ENCODE assay signal across 28 cellular contexts in the genomic region with DNA sequence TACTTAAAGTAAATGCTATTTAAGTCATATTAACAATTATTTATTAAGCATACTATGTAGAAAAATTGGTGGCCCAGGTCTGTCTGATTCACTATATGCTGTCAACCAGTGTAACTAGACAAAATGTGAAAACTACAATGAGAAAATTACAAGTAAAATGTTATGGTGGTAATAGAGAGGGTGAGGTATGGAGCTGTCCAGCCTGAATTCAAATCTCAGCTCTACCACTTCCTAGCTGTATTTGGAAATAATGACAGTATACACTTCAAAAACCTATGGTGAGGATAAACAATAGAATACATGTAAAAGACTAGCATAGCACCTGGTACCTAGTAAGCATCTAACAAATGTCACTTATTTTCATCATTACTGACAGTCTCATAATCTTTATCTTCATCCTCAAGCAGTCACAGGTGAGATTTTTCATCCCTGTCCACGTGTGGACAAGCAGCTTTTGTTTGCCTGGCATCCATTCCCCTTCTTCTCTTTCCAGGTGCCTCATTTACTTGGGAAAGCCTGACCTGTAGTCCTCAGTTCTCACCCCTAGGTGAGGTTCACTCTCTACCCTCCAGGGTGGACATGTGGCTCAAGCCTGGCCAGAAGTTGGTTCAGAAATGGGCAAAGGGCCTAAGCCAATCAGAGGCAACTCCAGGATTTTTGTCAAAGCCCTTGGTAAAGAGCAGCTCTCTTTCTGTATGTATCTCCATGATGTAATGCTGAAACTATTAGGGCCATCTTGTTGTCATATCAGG. TPM values are rescaled to one million over a fixed set of nuclear protein-coding genes. Genes with fewer than 3 reads are reported as not detected.
A peak's percentile ranks its signal among the peaks of the same experiment; 100 is the strongest.
DNase-seq lines count a peak whose midpoint lies in the region; ATAC-seq, FAIRE-seq and TF ChIP-seq lines count a peak whose summit lies in the region.
"Had no signal": no experiment of that assay in that cellular context is flagged by ENCODE, and none has a peak within 500 bp of the region (broad histone marks: within the 10 kb centered on the region; RNA-seq: fewer than 3 reads in every experiment).

No MANE protein-coding gene starts in this region.

- H2BK15ac ChIP-seq in mesendoderm (replicated peaks; ENCODE audit: low read depth): peak overlapping the region; percentile 74

- H3K4me1 ChIP-seq in A549 (peaks cover 87% of the 10 kb centered on the region), GM23338 (ENCODE audit: insufficient read depth) (no peaks in the 10 kb centered on the region; the same call in 1 of the 2 replicates), mesendoderm (ENCODE audit: control insufficient read depth, low read depth, low read length) (peaks cover 11% of the 10 kb centered on the region), PC-3 (ENCODE audit: insufficient read depth, low read length) (peaks cover 59% of the 10 kb centered on the region)

- DNase-seq in A549 (ENCODE audit: low read depth in 1 of 2, low spot score in 1 of 2) (peak in 1 of 2 experiments; percentile 50), GM23338 (ENCODE audit: low spot score) (peak; percentile 17), brain microvascular endothelial cell (no peak), mesendoderm (no peak), PC-3 (no peak), islet precursor cell (no peak)
- DNase-seq in activated T-helper 2 cell treated with anti-CD3 and anti-CD28 coated beads, Interferon-gamma antibody, Interleukin-2, Interleukin-4, amounts not matched to agents 10 μg/mL and 5 μg/mL and 100 μg/mL, durations not matched to agents 14 hours and 24 hours and 36 hours (ENCODE audit: low spot score): no peak
- DNase-seq: activated CD4-positive, alpha-beta T cell treated with anti-CD3 and anti-CD28 coated beads, Interleukin-2, amount 10 ng/mL, durations not matched to agents 24 days and 14 days; activated naive CD4-positive, alpha-beta T cell; activated T-cell treated with anti-CD3 and anti-CD28 coated beads, Interleukin-2, amount 50 U/mL, for 48 hours; GM23248; kidney glomerular epithelial cell; NCI-H1105; NCI-H1930; NCI-H526 treated with DMSO at 0.1 percent for 48 hours; Peyer's patch; posterior cingulate gyrus; SJCRH30; stimulated activated CD4-positive, alpha-beta T cell treated with anti-CD3 and anti-CD28 coated beads, Interleukin-4, amount 100 ng/mL, for 24 hours had no signal

- H3K4me3 ChIP-seq in A549 (no peak overlapping the region), GM23338 (no peak overlapping the region), brain microvascular endothelial cell (ENCODE audit: low read depth, low read length) (no peak overlapping the region), mesendoderm (ENCODE audit: low read length) (no peak overlapping the region), PC-3 (ENCODE audit: low read length) (no peak overlapping the region)
- H3K4me3 ChIP-seq: BLaER1 treated with 17β-estradiol and CSF1 and Interleukin-3, amounts not matched to agents 10 nM and 100 nM; GM23248; K562; Peyer's patch; SJCRH30 had no signal

- FAIRE-seq in A549 (lab: Jason Lieb, UNC): no peak
- FAIRE-seq: GM12892, K562 had no signal

- H3K56ac ChIP-seq in mesendoderm (ENCODE audit: low read length): no peak overlapping the region

- no peak overlapping the region for H3K23ac ChIP-seq in mesendoderm (ENCODE audit: low read length)

- H3K4ac ChIP-seq in mesendoderm (ENCODE audit: low read depth, low read length): no peak overlapping the region

- H2AK5ac ChIP-seq in mesendoderm (ENCODE audit: low read length): no peak overlapping the region

- H3K27me3 ChIP-seq in GM23338 (ENCODE audit: insufficient read depth) (no peaks in the 10 kb centered on the region), brain microvascular endothelial cell (replicated peaks) (no peaks in the 10 kb centered on the region), mesendoderm (ENCODE audit: insufficient read depth, low read length, poor library complexity) (no peaks in the 10 kb centered on the region), PC-3 (ENCODE audit: low read length) (no peaks in the 10 kb centered on the region)
- H3K27me3 ChIP-seq: BLaER1 treated with 17β-estradiol and CSF1 and Interleukin-3, amounts not matched to agents 10 nM and 100 nM; Peyer's patch; SJCRH30 had no signal

- no peak for TF ChIP-seq CTCF in A549 (IDR thresholded peaks at IDR 0.05)
- TF ChIP-seq CTCF in GM23338 (conservative IDR thresholded peaks at IDR 0.05; ENCODE audit: low read depth in 2 of 2): peak in 1 of 2 experiments; percentile 15; a peak in 2 of 4 replicates
- TF ChIP-seq CTCF in brain microvascular endothelial cell (IDR thresholded peaks at IDR 0.05; ENCODE audit: low read depth, low read length, missing control alignments): peak; percentile 2
- TF ChIP-seq CTCF in PC-3 (conservative IDR thresholded peaks at IDR 0.05; ENCODE audit: low read depth, low read length): no peak

- H3K27ac ChIP-seq in A549 (peak overlapping the region; percentile 80 to 87), GM23338 (ENCODE audit: low read depth) (no peak overlapping the region), brain microvascular endothelial cell (no peak overlapping the region), mesendoderm (ENCODE audit: low read depth, low read length) (no peak overlapping the region), PC-3 (ENCODE audit: low read length) (no peak overlapping the region)
- H3K27ac ChIP-seq: BLaER1 treated with 17β-estradiol and CSF1 and Interleukin-3, amounts not matched to agents 10 nM and 100 nM; epithelial cell of prostate; SJCRH30 had no signal

- no TSS peak for BruUV-seq in PC-3 (replicated peaks; lab: Mats Ljungman, UMichigan)

- peak overlapping the region; percentile 76 for H3K18ac ChIP-seq in mesendoderm (ENCODE audit: low read length)

- H3K79me2 ChIP-seq in GM23338 (replicated peaks; ENCODE audit: insufficient read depth) (no peaks in the 10 kb centered on the region), mesendoderm (ENCODE audit: control insufficient read depth, insufficient read depth, low read length) (no peaks in the 10 kb centered on the region), PC-3 (ENCODE audit: low read length) (peaks cover 87% of the 10 kb centered on the region)

- H2BK120ac ChIP-seq in mesendoderm (ENCODE audit: low read depth, low read length): no peak overlapping the region

- no peak overlapping the region for H3K27ac Mint-ChIP-seq in GM23338
- H3K27ac Mint-ChIP-seq in activated T-helper 2 cell treated with anti-CD3 and anti-CD28 coated beads, Interferon-gamma antibody, Interleukin-2, Interleukin-4, amounts not matched to agents 10 μg/mL and 5 μg/mL and 100 μg/mL, durations not matched to agents 14 hours and 24 hours and 36 hours: no peak overlapping the region
- H3K27ac Mint-ChIP-seq: activated CD4-positive, alpha-beta T cell treated with anti-CD3 and anti-CD28 coated beads, Interleukin-2, amount 10 ng/mL, durations not matched to agents 24 days and 14 days; stimulated activated effector memory CD8-positive, alpha-beta T cell treated with anti-CD3 and anti-CD28 coated beads, Interleukin-12 subunit alpha, Interleukin-12 subunit beta, amount 100 ng/mL, for 72 hours; T-helper 1 cell treated with Interleukin-12 subunit alpha and Interleukin-12 subunit beta and Interleukin-4 antibody, amounts not matched to agents 30 μg/mL and 1 μg/mL, for 36 hours had no signal

- intact Hi-C loops in PC-3 (cut with micrococcal nuclease): no loop called here
- intact Hi-C loops in activated T-helper 2 cell treated with anti-CD3 and anti-CD28 coated beads, Interferon-gamma antibody, Interleukin-2, Interleukin-4, amounts not matched to agents 10 μg/mL and 5 μg/mL and 100 μg/mL, durations not matched to agents 14 hours and 24 hours and 36 hours (cut with micrococcal nuclease): no loop called here

- no peak overlapping the region for H2BK5ac ChIP-seq in mesendoderm (ENCODE audit: low read length)

- TF ChIP-seq RAD21 in A549 (conservative IDR thresholded peaks at IDR 0.05 in 1 of 2, IDR thresholded peaks at IDR 0.05 in 1 of 2): no peak

- CTCF ChIA-PET in A549 (lab: Yijun Ruan, JAX) (interaction anchor here (0.8 to 2.5 kb wide), 11 partner anchors 12 to 136 kb away, joined by 3 to 8 read pairs (median 4); a partner anchor contains a TSS), PC-3 (lab: Charles Lee) (no interaction called here)

- H3F3A ChIP-seq in GM23338 (replicated peaks; ENCODE audit: low read depth) (no peaks in the 10 kb centered on the region), PC-3 (ENCODE audit: low read length, unreplicated experiment) (peaks cover 13% of the 10 kb centered on the region)

- H3K4me2 ChIP-seq in A549 (peak overlapping the region; percentile 80), GM23338 (no peak overlapping the region), mesendoderm (ENCODE audit: low read length) (no peak overlapping the region), PC-3 (ENCODE audit: low read length) (no peak overlapping the region)
- H3K4me2 ChIP-seq: BLaER1 treated with 17β-estradiol and CSF1 and Interleukin-3, amounts not matched to agents 10 nM and 100 nM had no signal

- no peak for TF ChIP-seq POLR2A in A549 (IDR thresholded peaks at IDR 0.05; ENCODE audit: low read length)

- H2AFZ ChIP-seq in GM23338: no peak overlapping the region
- H2AFZ ChIP-seq in PC-3 (ENCODE audit: low read length): no peak overlapping the region
- H2AFZ ChIP-seq: GM23248 had no signal

- no peak for TF ChIP-seq EP300 in A549 (IDR thresholded peaks at IDR 0.05)

- no peaks in the 10 kb centered on the region for H3K79me1 ChIP-seq in mesendoderm (ENCODE audit: low read length)

- H3K4me3 Mint-ChIP-seq in GM23338: no peak overlapping the region
- H3K4me3 Mint-ChIP-seq in activated T-helper 2 cell treated with anti-CD3 and anti-CD28 coated beads, Interferon-gamma antibody, Interleukin-2, Interleukin-4, amounts not matched to agents 10 μg/mL and 5 μg/mL and 100 μg/mL, durations not matched to agents 14 hours and 24 hours and 36 hours (ENCODE audit: low read depth): no peak overlapping the region
- H3K4me3 Mint-ChIP-seq: activated CD4-positive, alpha-beta T cell treated with anti-CD3 and anti-CD28 coated beads, Interleukin-2, amount 10 ng/mL, durations not matched to agents 24 days and 14 days; neural crest cell; stimulated activated effector memory CD8-positive, alpha-beta T cell treated with anti-CD3 and anti-CD28 coated beads, Interleukin-12 subunit alpha, Interleukin-12 subunit beta, amount 100 ng/mL, for 72 hours; T-helper 1 cell treated with Interleukin-12 subunit alpha and Interleukin-12 subunit beta and Interleukin-4 antibody, amounts not matched to agents 30 μg/mL and 1 μg/mL, for 36 hours had no signal

- H3K4me1 Mint-ChIP-seq in GM23338: peaks cover 12% of the 10 kb centered on the region; the same call in 2 of the 3 replicates
- peaks cover 36% of the 10 kb centered on the region for H3K4me1 Mint-ChIP-seq in activated T-helper 2 cell treated with anti-CD3 and anti-CD28 coated beads, Interferon-gamma antibody, Interleukin-2, Interleukin-4, amounts not matched to agents 10 μg/mL and 5 μg/mL and 100 μg/mL, durations not matched to agents 14 hours and 24 hours and 36 hours (ENCODE audit: low read depth)

- no peaks in the 10 kb centered on the region for H3K36me3 Mint-ChIP-seq in GM23338 (ENCODE audit: low read depth)
- H3K36me3 Mint-ChIP-seq in activated T-helper 2 cell treated with anti-CD3 and anti-CD28 coated beads, Interferon-gamma antibody, Interleukin-2, Interleukin-4, amounts not matched to agents 10 μg/mL and 5 μg/mL and 100 μg/mL, durations not matched to agents 14 hours and 24 hours and 36 hours (ENCODE audit: low read depth): peaks cover 34% of the 10 kb centered on the region

- no peak overlapping the region for H4K8ac ChIP-seq in mesendoderm (ENCODE audit: low read depth, low read length)

- no peaks in the 10 kb centered on the region for H3K27me3 Mint-ChIP-seq in GM23338 (ENCODE audit: insufficient read depth, low read depth, poor library complexity)
- H3K27me3 Mint-ChIP-seq in activated T-helper 2 cell treated with anti-CD3 and anti-CD28 coated beads, Interferon-gamma antibody, Interleukin-2, Interleukin-4, amounts not matched to agents 10 μg/mL and 5 μg/mL and 100 μg/mL, durations not matched to agents 14 hours and 24 hours and 36 hours (ENCODE audit: low read depth): no peaks in the 10 kb centered on the region
- H3K27me3 Mint-ChIP-seq: activated CD4-positive, alpha-beta T cell treated with anti-CD3 and anti-CD28 coated beads, Interleukin-2, amount 10 ng/mL, durations not matched to agents 24 days and 14 days had no signal

- H4K5ac ChIP-seq in mesendoderm (ENCODE audit: low read length): no peak overlapping the region

- H4K20me1 ChIP-seq in GM23338 (replicated peaks; ENCODE audit: insufficient read depth) (no peaks in the 10 kb centered on the region), PC-3 (ENCODE audit: low read length) (peaks cover 7% of the 10 kb centered on the region; the same call in 1 of the 2 replicates)

- POLR2A ChIA-PET in A549 (lab: Yijun Ruan, JAX): no interaction called here
- POLR2A ChIA-PET in PC-3 (lab: Charles Lee; ENCODE audit: unreplicated experiment): no interaction called here

- H3K9me3 Mint-ChIP-seq in GM23338: no peaks in the 10 kb centered on the region
- no peaks in the 10 kb centered on the region for H3K9me3 Mint-ChIP-seq in activated T-helper 2 cell treated with anti-CD3 and anti-CD28 coated beads, Interferon-gamma antibody, Interleukin-2, Interleukin-4, amounts not matched to agents 10 μg/mL and 5 μg/mL and 100 μg/mL, durations not matched to agents 14 hours and 24 hours and 36 hours
- H3K9me3 Mint-ChIP-seq: activated CD4-positive, alpha-beta T cell treated with anti-CD3 and anti-CD28 coated beads, Interleukin-2, amount 10 ng/mL, durations not matched to agents 24 days and 14 days; neural crest cell; stimulated activated effector memory CD8-positive, alpha-beta T cell treated with anti-CD3 and anti-CD28 coated beads, Interleukin-12 subunit alpha, Interleukin-12 subunit beta, amount 100 ng/mL, for 72 hours; T-helper 1 cell treated with Interleukin-12 subunit alpha and Interleukin-12 subunit beta and Interleukin-4 antibody, amounts not matched to agents 30 μg/mL and 1 μg/mL, for 36 hours had no signal

- H3K9me2 ChIP-seq in GM23338 (ENCODE audit: insufficient read depth): no peaks in the 10 kb centered on the region
- H3K9me2 ChIP-seq in PC-3 (replicated peaks; ENCODE audit: low read length): no peaks in the 10 kb centered on the region

- H3K9me3 ChIP-seq in A549: no peaks in the 10 kb centered on the region
- H3K9me3 ChIP-seq in PC-3 (ENCODE audit: low read length): no peaks in the 10 kb centered on the region
- H3K9me3 ChIP-seq: Peyer's patch, SJCRH30 had no signal

- WGBS in A549 (ENCODE audit: missing lambda C conversion rate): 48% methylated on average over 1 of the region's 1 CpG
- no CpG with 5 or more reads among the region's 1 CpG for WGBS in mesendoderm (ENCODE audit: extremely low coverage, insufficient coverage, low lambda C conversion rate)

- in situ Hi-C loops in brain microvascular endothelial cell (cut with HindIII; ENCODE audit: low pct_ligation_motif_present, low sequenced_read_pairs): no loop called here

- ATAC-seq in A549 (peak; percentile 7 to 45; a peak in 2 of 6 replicates), GM23338 (peak; percentile 66), PC-3 (no peak), HG02571 (IDR thresholded peaks at IDR 0.05; ENCODE audit: unreplicated experiment) (no peak)
- ATAC-seq: K562; sciatic nerve; stimulated activated effector memory CD8-positive, alpha-beta T cell treated with anti-CD3 and anti-CD28 coated beads, Interleukin-12 subunit alpha, Interleukin-12 subunit beta, amount 100 ng/mL, for 72 hours had no signal

- H3K36me3 ChIP-seq in GM23338 (ENCODE audit: insufficient read depth): no peaks in the 10 kb centered on the region
- no peaks in the 10 kb centered on the region for H3K36me3 ChIP-seq in brain microvascular endothelial cell (replicated peaks)
- H3K36me3 ChIP-seq in mesendoderm (ENCODE audit: control insufficient read depth, insufficient read depth, low read length): no peaks in the 10 kb centered on the region
- H3K36me3 ChIP-seq in PC-3 (ENCODE audit: low read depth, low read length): no peaks in the 10 kb centered on the region
- H3K36me3 ChIP-seq: Peyer's patch, SJCRH30 had no signal

- H3K9ac ChIP-seq in mesendoderm (ENCODE audit: low read length) (no peak overlapping the region), PC-3 (ENCODE audit: low read length) (no peak overlapping the region)
- H3K9ac ChIP-seq: BLaER1 treated with 17β-estradiol and CSF1 and Interleukin-3, amounts not matched to agents 10 nM and 100 nM; GM23248 had no signal

RNA-seq across cellular contexts. Expression of a gene that starts 29.5 kb away (rescaled TPM):
- 114 and 156 TPM in 2 replicates for polyA plus RNA-seq in A549 (2011; rRNA removed)
- polyA plus RNA-seq in A549 (2012; cell fraction: cytosol; rRNA removed): 21.0 and 24.8 TPM in 2 replicates
- polyA plus RNA-seq in A549 (2012; cell fraction: nucleus; rRNA removed): 13.2 and 15.3 TPM in 2 replicates
- 55.2 to 58.7 TPM (median 57.7 TPM) in 3 replicates for polyA plus RNA-seq in A549 (2017; fragmentation: RNase III; extraction: RNeasy Plus Mini Kit Qiagen cat#74134 plus additional on column Dnase treatment)
- polyA minus RNA-seq in A549 (2011; rRNA and poly(A)+ RNA removed): 48.9 and 52.9 TPM in 2 replicates
- 6.0 and 7.2 TPM in 2 replicates for total RNA-seq in GM23338 (2014; rRNA removed; shearing (Covaris generic))
- 1.9 and 2.3 TPM in 2 replicates for polyA plus RNA-seq in GM23338 (2016; fragmentation: Nextera tagmentation; extraction: Ambion mirVana)
- 3.9 TPM for polyA plus RNA-seq in mesendoderm (2013, experiment 1 of 2)
- polyA plus RNA-seq in mesendoderm (2013, experiment 2 of 2): 4.0 TPM
- total RNA-seq in PC-3 (2014; rRNA removed): 37.0 and 44.9 TPM in 2 replicates
- total RNA-seq in activated T-helper 2 cell treated with anti-CD3 and anti-CD28 coated beads, Interferon-gamma antibody, Interleukin-2, Interleukin-4, amounts not matched to agents 10 μg/mL and 5 μg/mL and 100 μg/mL, durations not matched to agents 14 hours and 24 hours and 36 hours: 20.2 and 24.4 TPM in 2 replicates

RNA-seq across cellular contexts. Expression of a gene that starts 54.5 kb away (rescaled TPM):
- polyA plus RNA-seq in A549 (2011; rRNA removed): 17.9 and 21.0 TPM in 2 replicates
- 13.4 and 18.0 TPM in 2 replicates for polyA plus RNA-seq in A549 (2012; cell fraction: cytosol; rRNA removed)
- 11.7 and 15.3 TPM in 2 replicates for polyA plus RNA-seq in A549 (2012; cell fraction: nucleus; rRNA removed)
- polyA plus RNA-seq in A549 (2017; fragmentation: RNase III; extraction: RNeasy Plus Mini Kit Qiagen cat#74134 plus additional on column Dnase treatment): 14.0 to 16.0 TPM (median 14.4 TPM) in 3 replicates
- polyA minus RNA-seq in A549 (2011; rRNA and poly(A)+ RNA removed): 29.9 and 31.7 TPM in 2 replicates
- 15.7 and 25.0 TPM in 2 replicates for total RNA-seq in GM23338 (2014; rRNA removed; shearing (Covaris generic))
- 8.7 and 9.1 TPM in 2 replicates for polyA plus RNA-seq in GM23338 (2016; fragmentation: Nextera tagmentation; extraction: Ambion mirVana)
- polyA plus RNA-seq in mesendoderm (2013, experiment 1 of 2): 12.6 TPM
- polyA plus RNA-seq in mesendoderm (2013, experiment 2 of 2): 11.9 TPM
- 17.1 and 27.8 TPM in 2 replicates for total RNA-seq in PC-3 (2014; rRNA removed)
- 10.7 and 11.9 TPM in 2 replicates for total RNA-seq in activated T-helper 2 cell treated with anti-CD3 and anti-CD28 coated beads, Interferon-gamma antibody, Interleukin-2, Interleukin-4, amounts not matched to agents 10 μg/mL and 5 μg/mL and 100 μg/mL, durations not matched to agents 14 hours and 24 hours and 36 hours

RNA-seq across cellular contexts. Expression of a gene that starts 54.9 kb away (rescaled TPM):
- 7.6 and 7.7 TPM in 2 replicates for polyA plus RNA-seq in A549 (2011; rRNA removed)
- 2.1 and 2.3 TPM in 2 replicates for polyA plus RNA-seq in A549 (2012; cell fraction: cytosol; rRNA removed)
- polyA plus RNA-seq in A549 (2012; cell fraction: nucleus; rRNA removed): 2.8 and 3.6 TPM in 2 replicates
- 8.9 to 10.1 TPM (median 9.8 TPM) in 3 replicates for polyA plus RNA-seq in A549 (2017; fragmentation: RNase III; extraction: RNeasy Plus Mini Kit Qiagen cat#74134 plus additional on column Dnase treatment)
- 12.8 and 13.1 TPM in 2 replicates for polyA minus RNA-seq in A549 (2011; rRNA and poly(A)+ RNA removed)
- 14.4 and 16.5 TPM in 2 replicates for total RNA-seq in GM23338 (2014; rRNA removed; shearing (Covaris generic))
- polyA plus RNA-seq in GM23338 (2016; fragmentation: Nextera tagmentation; extraction: Ambion mirVana): 2.3 TPM in 2 replicates
- polyA plus RNA-seq in mesendoderm (2013, experiment 1 of 2): 3.2 TPM
- 3.2 TPM for polyA plus RNA-seq in mesendoderm (2013, experiment 2 of 2)
- total RNA-seq in PC-3 (2014; rRNA removed): 14.0 and 14.9 TPM in 2 replicates
- 12.8 and 13.2 TPM in 2 replicates for total RNA-seq in activated T-helper 2 cell treated with anti-CD3 and anti-CD28 coated beads, Interferon-gamma antibody, Interleukin-2, Interleukin-4, amounts not matched to agents 10 μg/mL and 5 μg/mL and 100 μg/mL, durations not matched to agents 14 hours and 24 hours and 36 hours

Comparison
In these comparisons a context has a peak if more than half of its experiments do, and no peak if none do; other contexts are left out.
1. ATAC-seq: peak in A549 (2 of 2) and GM23338 (single experiment); none in PC-3 (single experiment) and HG02571 (single experiment).
2. H3K27ac ChIP-seq: peak in A549 (2 of 2); none in GM23338 (single experiment), brain microvascular endothelial cell (single experiment), mesendoderm (single experiment) and PC-3 (single experiment).